1 cellular context compared by ENCODE assay signal in genomic region chr1:156622581-156623297, GRCh38.
TF ChIP-seq lines count a peak whose summit lies in the region.

No MANE protein-coding gene starts in this region.

TF ChIP-seq in HEK293, 187 proteins besides CTCF, POLR2A, EP300 and RAD21 (continued from another document and continues in another):
- TF ChIP-seq ZNF626 (tag by site-specific recombination; IDR thresholded peaks at IDR 0.05) (no peak), ZNF155 (tag by site-specific recombination; IDR thresholded peaks at IDR 0.05) (no peak), ZIC2 (tag by site-specific recombination; IDR thresholded peaks at IDR 0.05) (peak; percentile 18; the same call in 1 of the 2 replicates), ZSCAN23 (tag by site-specific recombination; IDR thresholded peaks at IDR 0.05) (0 out of 2 replicates have a peak, but pooled peaks have one; percentile 69), INSM2 (tag by site-specific recombination; IDR thresholded peaks at IDR 0.05) (0 out of 2 replicates have a peak, but pooled peaks have one; percentile 15), FEZF1 (tag by site-specific recombination; IDR thresholded peaks at IDR 0.05) (0 out of 2 replicates have a peak, but pooled peaks have one; percentile 12), ZNF677 (tag by site-specific recombination; IDR thresholded peaks at IDR 0.05) (no peak), HIC1 (tag by site-specific recombination; IDR thresholded peaks at IDR 0.05) (no peak), GFI1B (tag by site-specific recombination; IDR thresholded peaks at IDR 0.05) (peak; percentile 79; the same call in 1 of the 2 replicates), ZNF350 (tag by site-specific recombination; IDR thresholded peaks at IDR 0.05) (no peak), MEIS1 (CRISPR knock-in tag; IDR thresholded peaks at IDR 0.05; ENCODE audit: borderline replicate concordance) (no peak), ZNF341 (tag by site-specific recombination; IDR thresholded peaks at IDR 0.05; ENCODE audit: low read depth) (peak; percentile 64), ZNF664 (tag by site-specific recombination; IDR thresholded peaks at IDR 0.05) (peak; percentile 95), ZFHX2 (tag by site-specific recombination; conservative IDR thresholded peaks at IDR 0.05) (no peak), ZNF548 (tag by site-specific recombination; IDR thresholded peaks at IDR 0.05) (0 out of 2 replicates have a peak, but pooled peaks have one; percentile 39), ZNF510 (tag by site-specific recombination; IDR thresholded peaks at IDR 0.05; ENCODE audit: insufficient replicate concordance) (peak; percentile 97), ZNF292 (tag by site-specific recombination; IDR thresholded peaks at IDR 0.05; ENCODE audit: borderline replicate concordance, low read depth) (peak; percentile 96), ZNF274 (IDR thresholded peaks at IDR 0.05; ENCODE audit: low read length) (no peak), ZNF274 (tag by site-specific recombination; IDR thresholded peaks at IDR 0.05; ENCODE audit: borderline replicate concordance) (no peak; the same call in 1 of the 2 replicates), ZBTB1 (tag by site-specific recombination; IDR thresholded peaks at IDR 0.05) (peak; percentile 74; the same call in 1 of the 2 replicates), ZBTB11 (tag by site-specific recombination; conservative IDR thresholded peaks at IDR 0.05; ENCODE audit: low read depth) (peak; percentile 92), HOXD13 (CRISPR knock-in tag; IDR thresholded peaks at IDR 0.05; ENCODE audit: borderline replicate concordance) (no peak), ZNF174 (tag by site-specific recombination; IDR thresholded peaks at IDR 0.05) (no peak), IKZF3 (tag by site-specific recombination; IDR thresholded peaks at IDR 0.05) (no peak), ZNF549 (tag by site-specific recombination; IDR thresholded peaks at IDR 0.05) (no peak), ZFP3 (tag by site-specific recombination; IDR thresholded peaks at IDR 0.05; ENCODE audit: low read depth) (no peak), ZNF221 (tag by site-specific recombination; IDR thresholded peaks at IDR 0.05; ENCODE audit: borderline replicate concordance) (no peak; the same call in 1 of the 2 replicates), ZNF324 (tag by site-specific recombination; IDR thresholded peaks at IDR 0.05) (no peak), GLI4 (tag by site-specific recombination; IDR thresholded peaks at IDR 0.05) (no peak), ZFP37 (tag by site-specific recombination; IDR thresholded peaks at IDR 0.05) (peak; percentile 98), EGR2 (tag by site-specific recombination; IDR thresholded peaks at IDR 0.05; ENCODE audit: low read depth) (no peak), ZNF211 (tag by site-specific recombination; IDR thresholded peaks at IDR 0.05; ENCODE audit: low read depth) (no peak), SALL2 (tag by site-specific recombination; IDR thresholded peaks at IDR 0.05; ENCODE audit: borderline replicate concordance) (no peak), ZNF19 (tag by site-specific recombination; IDR thresholded peaks at IDR 0.05; ENCODE audit: low read depth) (peak; percentile 97), ZSCAN4 (tag by site-specific recombination; IDR thresholded peaks at IDR 0.05) (no peak), ZNF48 (tag by site-specific recombination; IDR thresholded peaks at IDR 0.05) (no peak), ZNF658 (tag by site-specific recombination; IDR thresholded peaks at IDR 0.05) (no peak), OSR2 (tag by site-specific recombination; IDR thresholded peaks at IDR 0.05) (0 out of 2 replicates have a peak, but pooled peaks have one; percentile 73), ZNF169 (tag by site-specific recombination; IDR thresholded peaks at IDR 0.05) (no peak), SP2 (tag by site-specific recombination; IDR thresholded peaks at IDR 0.05) (no peak), KLF1 (tag by site-specific recombination; IDR thresholded peaks at IDR 0.05) (peak; percentile 57), ZNF133 (tag by site-specific recombination; IDR thresholded peaks at IDR 0.05) (no peak), ZNF747 (tag by site-specific recombination; IDR thresholded peaks at IDR 0.05) (no peak), ZNF433 (tag by site-specific recombination; IDR thresholded peaks at IDR 0.05; ENCODE audit: low read depth) (peak; percentile 99)
- TF ChIP-seq, protein P1, sequence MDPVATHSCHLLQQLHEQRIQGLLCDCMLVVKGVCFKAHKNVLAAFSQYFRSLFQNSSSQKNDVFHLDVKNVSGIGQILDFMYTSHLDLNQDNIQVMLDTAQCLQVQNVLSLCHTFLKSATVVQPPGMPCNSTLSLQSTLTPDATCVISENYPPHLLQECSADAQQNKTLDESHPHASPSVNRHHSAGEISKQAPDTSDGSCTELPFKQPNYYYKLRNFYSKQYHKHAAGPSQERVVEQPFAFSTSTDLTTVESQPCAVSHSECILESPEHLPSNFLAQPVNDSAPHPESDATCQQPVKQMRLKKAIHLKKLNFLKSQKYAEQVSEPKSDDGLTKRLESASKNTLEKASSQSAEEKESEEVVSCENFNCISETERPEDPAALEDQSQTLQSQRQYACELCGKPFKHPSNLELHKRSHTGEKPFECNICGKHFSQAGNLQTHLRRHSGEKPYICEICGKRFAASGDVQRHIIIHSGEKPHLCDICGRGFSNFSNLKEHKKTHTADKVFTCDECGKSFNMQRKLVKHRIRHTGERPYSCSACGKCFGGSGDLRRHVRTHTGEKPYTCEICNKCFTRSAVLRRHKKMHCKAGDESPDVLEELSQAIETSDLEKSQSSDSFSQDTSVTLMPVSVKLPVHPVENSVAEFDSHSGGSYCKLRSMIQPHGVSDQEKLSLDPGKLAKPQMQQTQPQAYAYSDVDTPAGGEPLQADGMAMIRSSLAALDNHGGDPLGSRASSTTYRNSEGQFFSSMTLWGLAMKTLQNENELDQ (tag by site-specific recombination; IDR thresholded peaks at IDR 0.05; ENCODE audit: low read depth), result no peak
- TF ChIP-seq, protein P2, sequence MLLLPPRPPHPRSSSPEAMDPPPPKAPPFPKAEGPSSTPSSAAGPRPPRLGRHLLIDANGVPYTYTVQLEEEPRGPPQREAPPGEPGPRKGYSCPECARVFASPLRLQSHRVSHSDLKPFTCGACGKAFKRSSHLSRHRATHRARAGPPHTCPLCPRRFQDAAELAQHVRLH (tag by site-specific recombination; IDR thresholded peaks at IDR 0.05), result peak; percentile 85
- TF ChIP-seq, protein P3, sequence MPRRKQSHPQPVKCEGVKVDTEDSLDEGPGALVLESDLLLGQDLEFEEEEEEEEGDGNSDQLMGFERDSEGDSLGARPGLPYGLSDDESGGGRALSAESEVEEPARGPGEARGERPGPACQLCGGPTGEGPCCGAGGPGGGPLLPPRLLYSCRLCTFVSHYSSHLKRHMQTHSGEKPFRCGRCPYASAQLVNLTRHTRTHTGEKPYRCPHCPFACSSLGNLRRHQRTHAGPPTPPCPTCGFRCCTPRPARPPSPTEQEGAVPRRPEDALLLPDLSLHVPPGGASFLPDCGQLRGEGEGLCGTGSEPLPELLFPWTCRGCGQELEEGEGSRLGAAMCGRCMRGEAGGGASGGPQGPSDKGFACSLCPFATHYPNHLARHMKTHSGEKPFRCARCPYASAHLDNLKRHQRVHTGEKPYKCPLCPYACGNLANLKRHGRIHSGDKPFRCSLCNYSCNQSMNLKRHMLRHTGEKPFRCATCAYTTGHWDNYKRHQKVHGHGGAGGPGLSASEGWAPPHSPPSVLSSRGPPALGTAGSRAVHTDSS (tag by site-specific recombination; IDR thresholded peaks at IDR 0.05), result no peak
- TF ChIP-seq, protein P4, sequence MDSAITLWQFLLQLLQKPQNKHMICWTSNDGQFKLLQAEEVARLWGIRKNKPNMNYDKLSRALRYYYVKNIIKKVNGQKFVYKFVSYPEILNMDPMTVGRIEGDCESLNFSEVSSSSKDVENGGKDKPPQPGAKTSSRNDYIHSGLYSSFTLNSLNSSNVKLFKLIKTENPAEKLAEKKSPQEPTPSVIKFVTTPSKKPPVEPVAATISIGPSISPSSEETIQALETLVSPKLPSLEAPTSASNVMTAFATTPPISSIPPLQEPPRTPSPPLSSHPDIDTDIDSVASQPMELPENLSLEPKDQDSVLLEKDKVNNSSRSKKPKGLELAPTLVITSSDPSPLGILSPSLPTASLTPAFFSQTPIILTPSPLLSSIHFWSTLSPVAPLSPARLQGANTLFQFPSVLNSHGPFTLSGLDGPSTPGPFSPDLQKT (IDR thresholded peaks at IDR 0.05; ENCODE audit: borderline replicate concordance, low read depth, low read length), result no peak
- TF ChIP-seq, protein P5, sequence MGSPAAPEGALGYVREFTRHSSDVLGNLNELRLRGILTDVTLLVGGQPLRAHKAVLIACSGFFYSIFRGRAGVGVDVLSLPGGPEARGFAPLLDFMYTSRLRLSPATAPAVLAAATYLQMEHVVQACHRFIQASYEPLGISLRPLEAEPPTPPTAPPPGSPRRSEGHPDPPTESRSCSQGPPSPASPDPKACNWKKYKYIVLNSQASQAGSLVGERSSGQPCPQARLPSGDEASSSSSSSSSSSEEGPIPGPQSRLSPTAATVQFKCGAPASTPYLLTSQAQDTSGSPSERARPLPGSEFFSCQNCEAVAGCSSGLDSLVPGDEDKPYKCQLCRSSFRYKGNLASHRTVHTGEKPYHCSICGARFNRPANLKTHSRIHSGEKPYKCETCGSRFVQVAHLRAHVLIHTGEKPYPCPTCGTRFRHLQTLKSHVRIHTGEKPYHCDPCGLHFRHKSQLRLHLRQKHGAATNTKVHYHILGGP (tag by site-specific recombination; IDR thresholded peaks at IDR 0.05), result no peak
